24 cellular contexts compared by ENCODE assay signal in genomic region chr6:40185486-40185885, GRCh38.
"Had no signal": no experiment of that assay in that cellular context is flagged by ENCODE, and none has a peak within 500 bp of the region (broad histone marks: within the 10 kb centered on the region; RNA-seq: fewer than 3 reads in every experiment).

No MANE protein-coding gene starts in this region.

- ATAC-seq: activated CD4-positive, alpha-beta T cell treated with anti-CD3 and anti-CD28 coated beads for 36 hours; activated CD8-positive, alpha-beta T cell treated with anti-CD3 and anti-CD28 coated beads, Interleukin-2, amount 10 ng/mL, durations not matched to agents 7 days and 5 days; activated T-cell treated with anti-CD3 and anti-CD28 coated beads, Interleukin-2, amount 50 U/mL, for 4 hours; activated T-helper 17 cell treated with anti-CD3 and anti-CD28 coated beads, Interleukin-2, amount 50 U/mL, for 72 hours; foreskin keratinocyte; gastrocnemius medialis; heart right ventricle had no signal

- H3K4me1 Mint-ChIP-seq: activated CD4-positive, alpha-beta T cell treated with anti-CD3 and anti-CD28 coated beads for 36 hours; activated CD4-positive, alpha-beta T cell treated with anti-CD3 and anti-CD28 coated beads, Interleukin-2, amount 10 ng/mL, durations not matched to agents 24 days and 14 days; activated T-helper 17 cell treated with anti-CD3 and anti-CD28 coated beads, Interleukin-2, amount 50 U/mL, for 72 hours; central memory CD8-positive, alpha-beta T cell had no signal

- H3K27ac Mint-ChIP-seq: activated CD4-positive, alpha-beta memory T cell treated with anti-CD3 and anti-CD28 coated beads for 36 hours; activated CD4-positive, alpha-beta T cell treated with anti-CD3 and anti-CD28 coated beads for 36 hours; activated CD4-positive, alpha-beta T cell treated with anti-CD3 and anti-CD28 coated beads, Interleukin-2, amount 10 ng/mL, durations not matched to agents 24 days and 14 days; activated CD8-positive, alpha-beta T cell treated with anti-CD3 and anti-CD28 coated beads, Interleukin-2, amount 10 ng/mL, durations not matched to agents 7 days and 5 days; activated naive CD8-positive, alpha-beta T cell; activated T-helper 17 cell treated with anti-CD3 and anti-CD28 coated beads, Interleukin-2, amount 50 U/mL, for 72 hours had no signal

- H3K27ac ChIP-seq: brain microvascular endothelial cell, esophagus muscularis mucosa, foreskin keratinocyte, gastrocnemius medialis, heart right ventricle had no signal

- H3K36me3 Mint-ChIP-seq: activated CD4-positive, alpha-beta memory T cell treated with anti-CD3 and anti-CD28 coated beads for 36 hours had no signal

- H3K4me3 Mint-ChIP-seq: activated CD4-positive, alpha-beta memory T cell treated with anti-CD3 and anti-CD28 coated beads for 36 hours; activated CD4-positive, alpha-beta T cell treated with anti-CD3 and anti-CD28 coated beads for 36 hours; activated CD4-positive, alpha-beta T cell treated with anti-CD3 and anti-CD28 coated beads, Interleukin-2, amount 10 ng/mL, durations not matched to agents 24 days and 14 days; activated CD8-positive, alpha-beta T cell treated with anti-CD3 and anti-CD28 coated beads, Interleukin-2, amount 10 ng/mL, durations not matched to agents 7 days and 5 days; activated naive CD8-positive, alpha-beta T cell; activated T-cell treated with anti-CD3 and anti-CD28 coated beads, Interleukin-2, amount 50 U/mL, for 4 hours; activated T-helper 17 cell treated with anti-CD3 and anti-CD28 coated beads, Interleukin-2, amount 50 U/mL, for 72 hours; central memory CD8-positive, alpha-beta T cell had no signal

- DNase-seq: activated CD4-positive, alpha-beta memory T cell treated with anti-CD3 and anti-CD28 coated beads for 36 hours; activated CD4-positive, alpha-beta T cell treated with anti-CD3 and anti-CD28 coated beads for 36 hours; activated CD4-positive, alpha-beta T cell treated with anti-CD3 and anti-CD28 coated beads, Interleukin-2, amount 10 ng/mL, durations not matched to agents 24 days and 14 days; activated CD4-positive, CD25-positive, alpha-beta regulatory T cell; activated CD4-positive, CD25-positive, alpha-beta regulatory T cell treated with anti-CD3 and anti-CD28 coated beads, Interleukin-2, amount 50 U/mL, for 72 hours; activated CD8-positive, alpha-beta T cell treated with anti-CD3 and anti-CD28 coated beads, Interleukin-2, amount 10 ng/mL, durations not matched to agents 7 days and 5 days; activated effector memory CD4-positive, alpha-beta T cell treated with Interleukin-2 at 50 U/mL for 16 hours; activated gamma-delta T cell treated with Interleukin-2 at 50 U/mL for 16 hours; activated naive CD4-positive, alpha-beta T cell treated with anti-CD3 and anti-CD28 coated beads, Interleukin-2, amount 50 U/mL, for 16 hours; activated naive CD4-positive, alpha-beta T cell treated with Interleukin-2 at 50 U/mL for 16 hours; activated T-cell treated with anti-CD3 and anti-CD28 coated beads, Interleukin-2, amount 50 U/mL, for 4 hours; amniotic stem cell; anterior cingulate cortex; brain microvascular endothelial cell; effector memory CD4-positive, alpha-beta T cell; erythroblast; foreskin keratinocyte; gastrocnemius medialis; heart right ventricle; T1000 had no signal

- H3K9me3 ChIP-seq: gastrocnemius medialis had no signal
